9 cellular contexts compared by ENCODE assay signal in genomic region chr18:73136134-73136533, GRCh38.
DNase-seq lines count a peak whose midpoint lies in the region; ATAC-seq and TF ChIP-seq lines count a peak whose summit lies in the region.
"Had no signal": no experiment of that assay in that cellular context is flagged by ENCODE, and none has a peak within 500 bp of the region (broad histone marks: within the 10 kb centered on the region; RNA-seq: fewer than 3 reads in every experiment).

No MANE protein-coding gene starts in this region.

- no peak overlapping the region for H3K9ac ChIP-seq in PC-3 (ENCODE audit: low read length)

- peak; percentile 64 for ATAC-seq in HG02852 (IDR thresholded peaks at IDR 0.05; ENCODE audit: unreplicated experiment)
- peak; percentile 64 for ATAC-seq in PC-3
- no peak for ATAC-seq in stimulated activated naive CD8-positive, alpha-beta T cell treated with anti-CD3 and anti-CD28 coated beads, Interleukin-15, Interleukin-2, amounts not matched to agents 100 U/mL and 50 U/mL, for 24 hours
- ATAC-seq: activated T-cell treated with anti-CD3 and anti-CD28 coated beads, Interleukin-2, amount 50 U/mL, for 4 hours had no signal

- CTCF ChIA-PET in PC-3 (lab: Charles Lee), result interaction anchor here (0.5 to 0.6 kb wide), 4 partner anchors 316 to 510 kb away, joined by 3 to 5 read pairs (median 3); no protein-coding TSS in a partner anchor

- H3K9me3 ChIP-seq in PC-3 (ENCODE audit: low read length), result no peaks in the 10 kb centered on the region

- BruUV-seq in PC-3 (replicated peaks; lab: Mats Ljungman, UMichigan), result no TSS peak

- H3K79me2 ChIP-seq in PC-3 (ENCODE audit: low read length), result no peaks in the 10 kb centered on the region

- peak; percentile 81 for TF ChIP-seq CTCF in PC-3 (conservative IDR thresholded peaks at IDR 0.05; ENCODE audit: low read depth, low read length)

- DNase-seq in ELR (ENCODE audit: low read depth), result peak; percentile 9
- peak; percentile 67 for DNase-seq in PC-3
- DNase-seq in iris pigment epithelial cell (ENCODE audit: low read depth), result peak; percentile 5
- no peak for DNase-seq in retina
- no peak for DNase-seq in stimulated activated CD4-positive, alpha-beta T cell treated with anti-CD3 and anti-CD28 coated beads, Interleukin-15, amount 100 ng/mL, for 24 hours
- no peak for DNase-seq in stimulated activated naive CD8-positive, alpha-beta T cell treated with anti-CD3 and anti-CD28 coated beads, Interleukin-15, Interleukin-2, amounts not matched to agents 100 U/mL and 50 U/mL, for 24 hours
- DNase-seq in midbrain (lab: John Stamatoyannopoulos, UW), result no peak
- DNase-seq: activated T-cell treated with anti-CD3 and anti-CD28 coated beads, Interleukin-2, amount 50 U/mL, for 4 hours had no signal

- H3K27ac ChIP-seq in PC-3 (ENCODE audit: low read length), result no peak overlapping the region

- H3F3A ChIP-seq in PC-3 (ENCODE audit: low read length, unreplicated experiment), result no peaks in the 10 kb centered on the region

- 0 out of 2 replicates have a peak overlapping the region, but pooled peaks have one; percentile 2 for H2AFZ ChIP-seq in PC-3 (ENCODE audit: low read length)

- POLR2A ChIA-PET in PC-3 (lab: Charles Lee; ENCODE audit: unreplicated experiment), result no interaction called here

- intact Hi-C loops in PC-3 (cut with micrococcal nuclease), result loop anchor here (1.0 to 10.0 kb wide), 6 partner anchors 147 to 435 kb away; no protein-coding TSS in a partner anchor

- no peaks in the 10 kb centered on the region for H3K4me1 ChIP-seq in PC-3 (ENCODE audit: insufficient read depth, low read length)

- no peaks in the 10 kb centered on the region for H3K9me2 ChIP-seq in PC-3 (replicated peaks; ENCODE audit: low read length)

- H4K20me1 ChIP-seq in PC-3 (ENCODE audit: low read length), result no peaks in the 10 kb centered on the region

- no peak overlapping the region for H3K4me2 ChIP-seq in PC-3 (ENCODE audit: low read length)

- no peak overlapping the region for H3K4me3 ChIP-seq in PC-3 (ENCODE audit: low read length)

- H3K36me3 ChIP-seq in PC-3 (ENCODE audit: low read depth, low read length), result no peaks in the 10 kb centered on the region

- H3K27me3 ChIP-seq in PC-3 (ENCODE audit: low read length), result no peaks in the 10 kb centered on the region

Comparison
In these comparisons a context has a peak if more than half of its experiments do, and no peak if none do; other contexts are left out.
1. DNase-seq: peak in ELR (single experiment), PC-3 (single experiment) and iris pigment epithelial cell (single experiment); none in retina (single experiment), stimulated activated CD4-positive, alpha-beta T cell treated with anti-CD3 and anti-CD28 coated beads, Interleukin-15, amount 100 ng/mL, for 24 hours (single experiment), stimulated activated naive CD8-positive, alpha-beta T cell treated with anti-CD3 and anti-CD28 coated beads, Interleukin-15, Interleukin-2, amounts not matched to agents 100 U/mL and 50 U/mL, for 24 hours (single experiment) and midbrain (single experiment).